In the genomic region with DNA sequence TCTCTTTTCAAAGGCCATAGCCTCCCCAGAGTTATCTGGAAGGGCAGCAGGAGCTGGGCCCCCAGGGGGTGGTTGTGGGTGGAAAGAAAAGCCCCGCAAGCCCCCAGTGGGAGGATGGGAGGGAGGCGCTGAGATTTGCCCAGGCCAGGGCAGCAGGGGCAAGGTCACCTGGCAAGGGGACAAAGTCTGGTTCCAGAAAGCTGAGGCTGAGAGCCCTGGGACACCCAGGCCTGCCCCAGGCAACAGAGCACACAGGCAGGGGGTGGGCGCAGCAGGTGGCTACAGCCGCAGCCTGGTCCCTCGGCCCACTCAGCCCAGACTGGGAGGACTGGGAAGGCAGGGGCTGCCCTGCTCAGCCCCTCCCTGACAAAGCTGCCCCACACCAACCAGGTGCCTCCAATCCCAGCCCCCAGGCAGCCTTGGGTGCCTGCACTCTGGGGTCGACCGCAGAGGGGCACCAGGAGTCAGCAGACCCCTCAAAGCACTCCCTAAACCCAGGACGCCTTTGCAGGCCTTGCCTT, we compare ENCODE assay signal across 18 cellular contexts. TPM values are rescaled to one million over a fixed set of nuclear protein-coding genes. Genes with fewer than 3 reads are reported as not detected.
DNase-seq lines count a peak whose midpoint lies in the region; ATAC-seq, FAIRE-seq and TF ChIP-seq lines count a peak whose summit lies in the region.
"Had no signal": no experiment of that assay in that cellular context is flagged by ENCODE, and none has a peak within 500 bp of the region (broad histone marks: within the 10 kb centered on the region; RNA-seq: fewer than 3 reads in every experiment).

No MANE protein-coding gene starts in this region.

- TF ChIP-seq RAD21 in HepG2 (CRISPR knock-in tag; IDR thresholded peaks at IDR 0.05): no peak

- H3K9ac ChIP-seq in HepG2 (ENCODE audit: insufficient read depth, low read depth, low read length): no peak overlapping the region

- no peak for FAIRE-seq in HepG2 (lab: Jason Lieb, UNC)
- FAIRE-seq: GM12878, GM18507 had no signal

- H3K36me3 ChIP-seq in HepG2 (replicated peaks in 1 of 2; ENCODE audit: control insufficient read depth in 1 of 2, insufficient read depth in 2 of 2, low read length in 2 of 2): no peaks in the 10 kb centered on the region

- H3K9me3 Mint-ChIP-seq in activated T-helper 17 cell treated with anti-CD3 and anti-CD28 coated beads, Interleukin-2, amount 50 U/mL, for 72 hours: no peaks in the 10 kb centered on the region
- H3K9me3 Mint-ChIP-seq in stimulated activated naive B cell treated with anti-CD40 and anti-IgM and Interleukin-4, amounts not matched to agents 10 μg/mL and 1 μg/mL and 100 μg/mL, for 72 hours: peaks cover 0 to 2% of the 10 kb centered on the region in 2 donors
- H3K9me3 Mint-ChIP-seq: GM23338, H9 had no signal

- H3K9me3 ChIP-seq in HepG2 (ENCODE audit: low read length): no peaks in the 10 kb centered on the region

- no peaks in the 10 kb centered on the region for H3K27me3 Mint-ChIP-seq in activated T-helper 17 cell treated with anti-CD3 and anti-CD28 coated beads, Interleukin-2, amount 50 U/mL, for 72 hours
- no peaks in the 10 kb centered on the region for H3K27me3 Mint-ChIP-seq in stimulated activated naive B cell treated with anti-CD40 and anti-IgM and Interleukin-4, amounts not matched to agents 10 μg/mL and 1 μg/mL and 100 μg/mL, for 72 hours
- H3K27me3 Mint-ChIP-seq: B cell; CD4-positive, alpha-beta memory T cell had no signal

- CTCF ChIA-PET in HepG2 (lab: Yijun Ruan, JAX; ENCODE audit: low intra/inter-chr PET ratio, low total read pairs): no interaction called here

- no peak overlapping the region for H3K4me3 Mint-ChIP-seq in activated T-helper 17 cell treated with anti-CD3 and anti-CD28 coated beads, Interleukin-2, amount 50 U/mL, for 72 hours
- no peak overlapping the region for H3K4me3 Mint-ChIP-seq in stimulated activated naive B cell treated with anti-CD40 and anti-IgM and Interleukin-4, amounts not matched to agents 10 μg/mL and 1 μg/mL and 100 μg/mL, for 72 hours
- H3K4me3 Mint-ChIP-seq: B cell; CD4-positive, alpha-beta memory T cell; GM23338; H9 had no signal

- peaks cover 10% of the 10 kb centered on the region for H3K4me1 Mint-ChIP-seq in activated T-helper 17 cell treated with anti-CD3 and anti-CD28 coated beads, Interleukin-2, amount 50 U/mL, for 72 hours
- peaks cover 9 to 10% of the 10 kb centered on the region in 2 donors for H3K4me1 Mint-ChIP-seq in stimulated activated naive B cell treated with anti-CD40 and anti-IgM and Interleukin-4, amounts not matched to agents 10 μg/mL and 1 μg/mL and 100 μg/mL, for 72 hours

- H3K27me3 ChIP-seq in HepG2 (ENCODE audit: control insufficient read depth in 1 of 2, insufficient read depth in 2 of 2, low read length in 2 of 2): 0 out of 5 replicates have a peak, but pooled peaks cover 0 to 4% of the 10 kb centered on the region in 2 experiments

- no peaks in the 10 kb centered on the region for H4K20me1 ChIP-seq in HepG2 (ENCODE audit: insufficient read depth, low read length)

- no peaks in the 10 kb centered on the region for H3K36me3 Mint-ChIP-seq in activated T-helper 17 cell treated with anti-CD3 and anti-CD28 coated beads, Interleukin-2, amount 50 U/mL, for 72 hours (ENCODE audit: low read depth)
- H3K36me3 Mint-ChIP-seq in stimulated activated naive B cell treated with anti-CD40 and anti-IgM and Interleukin-4, amounts not matched to agents 10 μg/mL and 1 μg/mL and 100 μg/mL, for 72 hours: peaks cover 2 to 11% of the 10 kb centered on the region in 2 donors

- POLR2A ChIA-PET in HepG2 (lab: Yijun Ruan, JAX): no interaction called here

- TF ChIP-seq EP300 in HepG2 (IDR thresholded peaks at IDR 0.05; ENCODE audit: low read depth in 2 of 2, low read length in 2 of 2) (no peak), HepG2 (CRISPR knock-in tag; IDR thresholded peaks at IDR 0.05; ENCODE audit: borderline replicate concordance) (no peak)

- no peak for ATAC-seq in left ventricle myocardium superior
- no peak for ATAC-seq in left cardiac atrium
- ATAC-seq in activated T-helper 17 cell treated with anti-CD3 and anti-CD28 coated beads, Interleukin-2, amount 50 U/mL, for 72 hours (replicated peaks): peak; percentile 8
- ATAC-seq in HepG2: peak; percentile 49
- ATAC-seq in stimulated activated naive B cell treated with anti-CD40 and anti-IgM and Interleukin-4, amounts not matched to agents 10 μg/mL and 1 μg/mL and 100 μg/mL, for 72 hours (replicated peaks): peak; percentile 6
- ATAC-seq in GM18868 (IDR thresholded peaks at IDR 0.05; ENCODE audit: unreplicated experiment): no peak
- ATAC-seq: GM23338 had no signal

- TF ChIP-seq POLR2A in HepG2 (IDR thresholded peaks at IDR 0.05; ENCODE audit: insufficient read depth in 1 of 2, low read depth in 2 of 2, low read length in 2 of 2): no peak

- H3K27ac Mint-ChIP-seq in activated T-helper 17 cell treated with anti-CD3 and anti-CD28 coated beads, Interleukin-2, amount 50 U/mL, for 72 hours: no peak overlapping the region
- H3K27ac Mint-ChIP-seq in stimulated activated naive B cell treated with anti-CD40 and anti-IgM and Interleukin-4, amounts not matched to agents 10 μg/mL and 1 μg/mL and 100 μg/mL, for 72 hours: no peak overlapping the region
- H3K27ac Mint-ChIP-seq: B cell, GM23338, H9 had no signal

- DNase-seq in left ventricle myocardium superior (peak; percentile 6), left cardiac atrium (no peak), HepG2 (ENCODE audit: low spot score) (no peak)
- no peak for DNase-seq in stimulated activated naive B cell treated with anti-CD40 and anti-IgM and Interleukin-4, amounts not matched to agents 10 μg/mL and 1 μg/mL and 100 μg/mL, for 72 hours
- DNase-seq in activated effector memory CD4-positive, alpha-beta T cell treated with Interleukin-2 at 50 U/mL for 16 hours: no peak
- DNase-seq: C1 segment of cervical spinal cord; CD4-positive, alpha-beta memory T cell; DMS79; H9 had no signal

- H3K4me2 ChIP-seq in HepG2 (ENCODE audit: low read depth, low read length): peak overlapping the region; percentile 46
- H3K4me2 ChIP-seq: GM23338 had no signal

- H2AFZ ChIP-seq in HepG2 (ENCODE audit: low read length): no peak overlapping the region
- H2AFZ ChIP-seq: GM23338 had no signal

- WGBS in HepG2 (ENCODE audit: low lambda C conversion rate): 30% methylated on average over 3 of the region's 8 CpGs

- BruUV-seq in HepG2 (replicated peaks; lab: Mats Ljungman, UMichigan): no TSS peak

- H3K27ac ChIP-seq in HepG2 (ENCODE audit: extremely low read length, insufficient read depth, low read length): no peak overlapping the region

- in situ Hi-C loops in HepG2 (cut with HindIII; ENCODE audit: extremely low pct_ligation_motif_present, low pct_unique_long_range_greater_than_20kb): no loop called here

- H3K4me3 ChIP-seq in HepG2 (replicated peaks in 1 of 3; ENCODE audit: insufficient read depth in 1 of 3, low read depth in 2 of 3, low read length in 3 of 3): no peak overlapping the region; a peak in 1 of 6 replicates
- H3K4me3 ChIP-seq: GM12878, GM23338 had no signal

- no peaks in the 10 kb centered on the region for H3K79me2 ChIP-seq in HepG2 (ENCODE audit: insufficient read depth, low read length)

- no peak for TF ChIP-seq CTCF in HepG2 (CRISPR knock-in tag; IDR thresholded peaks at IDR 0.05)

- intact Hi-C loops in left ventricle myocardium superior (cut with micrococcal nuclease): no loop called here
- intact Hi-C loops in left cardiac atrium (cut with DNase I): no loop called here
- intact Hi-C loops in HepG2 (cut with micrococcal nuclease; ENCODE audit: unreplicated experiment): no loop called here

- peaks cover 16% of the 10 kb centered on the region for H3K4me1 ChIP-seq in HepG2 (ENCODE audit: insufficient read depth, low read length)

TF ChIP-seq in HepG2, 621 proteins besides CTCF, POLR2A, EP300 and RAD21 (continues in another document):
- TF ChIP-seq ZNF30 (CRISPR knock-in tag; IDR thresholded peaks at IDR 0.05): 0 out of 2 replicates have a peak, but pooled peaks have one; percentile 18

RNA-seq across cellular contexts. Expression of gene GSG1L, which starts 23.7 kb away (rescaled TPM):
- total RNA-seq in left ventricle myocardium superior (1.9 TPM), left cardiac atrium (10 to 100 TPM; 10.5 to 63.9 TPM), HepG2 (2016; rRNA removed; fragmentation: Illumina TruSeq; extraction: Trizol) (not detected in 2 replicates)
- under 1 TPM in 1 of 2 donors, not detected in 1; 0.29 TPM for total RNA-seq in activated T-helper 17 cell treated with anti-CD3 and anti-CD28 coated beads, Interleukin-2, amount 50 U/mL, for 72 hours
- total RNA-seq in HepG2 (2016; cell fraction: cytosol; rRNA removed; fragmentation: Illumina TruSeq; extraction: Trizol; ENCODE audit: low read depth): not detected in 2 replicates
- not detected in 2 replicates for total RNA-seq in HepG2 (2016; cell fraction: insoluble cytoplasmic fraction; rRNA removed; fragmentation: Illumina TruSeq; extraction: Trizol)
- not detected in 2 replicates for total RNA-seq in HepG2 (2016; cell fraction: membrane; rRNA removed; fragmentation: Illumina TruSeq; extraction: Trizol)
- not detected in 2 replicates for total RNA-seq in HepG2 (2016; cell fraction: nucleus; rRNA removed; fragmentation: Illumina TruSeq; extraction: Trizol)
- not detected in 2 replicates for polyA plus RNA-seq in HepG2 (2011; rRNA removed)
- not detected in 2 replicates for polyA plus RNA-seq in HepG2 (2011; cell fraction: cytosol; rRNA removed)
- polyA plus RNA-seq in HepG2 (2011; cell fraction: nucleus; rRNA removed): not detected in 2 replicates
- polyA plus RNA-seq in HepG2 (2012): not detected in 2 replicates
- not detected in 2 replicates for polyA plus RNA-seq in HepG2 (2016; cell fraction: cytosol; fragmentation: Illumina TruSeq; extraction: Trizol; ENCODE audit: low read depth)
- not detected in 2 replicates for polyA plus RNA-seq in HepG2 (2016; cell fraction: insoluble cytoplasmic fraction; fragmentation: Illumina TruSeq; extraction: Trizol; ENCODE audit: low read depth)
- polyA plus RNA-seq in HepG2 (2016; cell fraction: membrane; fragmentation: Illumina TruSeq; extraction: Trizol; ENCODE audit: low read depth): not detected in 2 replicates
- polyA plus RNA-seq in HepG2 (2016; cell fraction: nucleus; fragmentation: Illumina TruSeq; extraction: Trizol; ENCODE audit: insufficient read depth, low read depth): not detected in 2 replicates
- not detected in 2 replicates for polyA minus RNA-seq in HepG2 (2011; rRNA and poly(A)+ RNA removed; ENCODE audit: low replicate concordance)
- not detected in 2 replicates for polyA minus RNA-seq in HepG2 (2011; cell fraction: cytosol; rRNA and poly(A)+ RNA removed)
- polyA minus RNA-seq in HepG2 (2011; cell fraction: nucleus; rRNA and poly(A)+ RNA removed): not detected in 2 replicates
- total RNA-seq: A172; B cell; CD4-positive, alpha-beta memory T cell; G401; GM12878; HT1080 had no signal
- polyA plus RNA-seq: GM12878 had no signal

Comparison
In these comparisons a context has a peak if more than half of its experiments do, and no peak if none do; other contexts are left out.
1. ATAC-seq: peak in activated T-helper 17 cell treated with anti-CD3 and anti-CD28 coated beads, Interleukin-2, amount 50 U/mL, for 72 hours (single experiment), HepG2 (single experiment) and stimulated activated naive B cell treated with anti-CD40 and anti-IgM and Interleukin-4, amounts not matched to agents 10 μg/mL and 1 μg/mL and 100 μg/mL, for 72 hours (2 of 2); none in left ventricle myocardium superior (single experiment), left cardiac atrium (0 of 2) and GM18868 (single experiment).